ENCODE assay signal across 8 cellular contexts in the genomic region with DNA sequence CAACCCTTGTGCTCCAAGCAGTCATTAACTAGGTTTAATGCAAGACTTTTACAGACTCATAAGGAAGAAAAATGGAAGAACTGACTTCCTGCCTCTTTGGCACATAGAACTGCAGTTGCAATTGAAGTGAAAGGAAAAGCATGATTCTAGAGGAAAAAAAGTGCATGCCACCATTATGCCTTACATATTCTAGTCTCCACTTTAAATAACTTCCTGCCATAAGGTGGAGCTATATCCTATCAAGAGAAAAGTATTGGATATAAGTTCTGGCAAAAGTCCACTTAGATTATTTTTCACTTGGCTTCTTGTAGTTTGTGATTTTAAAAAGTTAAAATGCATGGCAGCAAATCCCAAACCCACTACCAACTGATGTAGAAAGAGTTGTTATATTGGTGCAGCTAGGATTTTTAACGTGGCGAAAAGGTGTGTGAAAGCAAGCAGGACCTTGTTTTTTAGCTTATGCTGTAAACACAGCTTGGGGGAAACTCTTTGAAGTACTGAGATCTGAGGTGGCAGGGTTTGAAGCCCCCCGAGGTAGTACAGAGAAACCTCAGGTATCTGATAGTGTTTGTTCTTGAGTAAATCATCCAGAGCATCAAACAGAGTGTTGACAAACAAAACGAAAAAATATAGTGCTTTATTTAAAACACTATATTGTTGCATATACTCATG.
DNase-seq lines count a peak whose midpoint lies in the region; ATAC-seq and TF ChIP-seq lines count a peak whose summit lies in the region.

No MANE protein-coding gene starts in this region.

- no peak overlapping the region for H3K4me2 ChIP-seq in MM.1S (ENCODE audit: low read depth, low read length)

- H3F3A ChIP-seq in MM.1S (ENCODE audit: insufficient read depth, low read length): no peaks in the 10 kb centered on the region

- TF ChIP-seq CTCF in MM.1S (IDR thresholded peaks at IDR 0.05; ENCODE audit: low read length) (peak; percentile 32), mucosa of descending colon (IDR thresholded peaks at IDR 0.05) (no peak)

- no peaks in the 10 kb centered on the region for H3K9me2 ChIP-seq in MM.1S (replicated peaks; ENCODE audit: insufficient read depth, low read length)

- H3K4me1 ChIP-seq in MM.1S (ENCODE audit: low read length) (no peaks in the 10 kb centered on the region), mucosa of descending colon (ENCODE audit: low read depth) (no peaks in the 10 kb centered on the region)

- in situ Hi-C loops in T47D (cut with HindIII; ENCODE audit: low pct_unique_long_range_greater_than_20kb, low sequenced_read_pairs): no loop called here

- H3K9me3 ChIP-seq in MM.1S (replicated peaks; ENCODE audit: insufficient read depth, low read length) (no peaks in the 10 kb centered on the region), mucosa of descending colon (no peaks in the 10 kb centered on the region)

- no peak overlapping the region for H3K4me3 ChIP-seq in MM.1S (ENCODE audit: low read length)
- no peak overlapping the region for H3K4me3 ChIP-seq in mucosa of descending colon

- H4K20me1 ChIP-seq in MM.1S (ENCODE audit: insufficient read depth, low read length): no peaks in the 10 kb centered on the region

- no peaks in the 10 kb centered on the region for H3K27me3 ChIP-seq in MM.1S (replicated peaks; ENCODE audit: insufficient read depth, low read length)

- H2AFZ ChIP-seq in MM.1S (ENCODE audit: low read length): 0 out of 2 replicates have a peak overlapping the region, but pooled peaks have one; percentile 32

- no peaks in the 10 kb centered on the region for H3K79me2 ChIP-seq in MM.1S (ENCODE audit: low read length)

- ATAC-seq in mucosa of descending colon (peak; percentile 47), HG02973 (IDR thresholded peaks at IDR 0.05; ENCODE audit: unreplicated experiment) (no peak), HG03039 (IDR thresholded peaks at IDR 0.05; ENCODE audit: unreplicated experiment) (no peak)

- peak; percentile 63 for DNase-seq in ELR (ENCODE audit: low read depth)
- peak; percentile 46 for DNase-seq in MM.1S
- peak; percentile 11 to 55 for DNase-seq in T47D (ENCODE audit: low read depth in 1 of 2, low spot score in 1 of 2)
- no peak for DNase-seq in mucosa of descending colon
- DNase-seq in activated naive CD4-positive, alpha-beta T cell (lab: John Stamatoyannopoulos, UW): no peak
- no peak for DNase-seq in KG1 (lab: John Stamatoyannopoulos, UW)

- intact Hi-C loops in mucosa of descending colon (cut with DNase I, micrococcal nuclease): no loop called here

- H3K9ac ChIP-seq in MM.1S (ENCODE audit: low read length): no peak overlapping the region

- H3K27ac ChIP-seq in MM.1S (ENCODE audit: low read length): no peak overlapping the region

- H3K36me3 ChIP-seq in MM.1S (replicated peaks; ENCODE audit: insufficient read depth, low read length) (no peaks in the 10 kb centered on the region), mucosa of descending colon (ENCODE audit: low read depth) (no peaks in the 10 kb centered on the region)

Comparison
In these comparisons a context has a peak if more than half of its experiments do, and no peak if none do; other contexts are left out.
1. DNase-seq: peak in ELR (single experiment), MM.1S (single experiment) and T47D (2 of 2); none in mucosa of descending colon (0 of 3), activated naive CD4-positive, alpha-beta T cell (0 of 4) and KG1 (single experiment).